ENCODE assay signal across 22 cellular contexts in genomic region chr11:92249156-92249753, GRCh38.
"Had no signal": no experiment of that assay in that cellular context is flagged by ENCODE, and none has a peak within 500 bp of the region (broad histone marks: within the 10 kb centered on the region; RNA-seq: fewer than 3 reads in every experiment).

No MANE protein-coding gene starts in this region.

- DNase-seq: dorsolateral prefrontal cortex; effector CD8-positive, alpha-beta T cell; heart left ventricle; hippocampal formation; left colon; left ventricle myocardium superior; mesenchymal stem cell; midbrain; posterior cingulate gyrus; sigmoid colon; stimulated activated CD4-positive, alpha-beta T cell treated with anti-CD3 and anti-CD28 coated beads, Interleukin-2, amount 100 ng/mL, for 24 hours; stimulated activated CD4-positive, alpha-beta T cell treated with anti-CD3 and anti-CD28 coated beads, Interleukin-4, amount 100 ng/mL, for 4 hours; stimulated activated naive B cell treated with anti-CD40 and anti-IgM and Interleukin-4, amounts not matched to agents 10 μg/mL and 1 μg/mL and 100 μg/mL, for 72 hours; stimulated activated naive CD8-positive, alpha-beta T cell treated with anti-CD3 and anti-CD28 coated beads, Interleukin-15, amount 100 ng/mL, for 72 hours; testis; upper lobe of right lung had no signal

- H3K9me3 ChIP-seq: heart left ventricle, neutrophil, right atrium auricular region, testis, tibial nerve, upper lobe of right lung, vagina had no signal

- H3K36me3 ChIP-seq: heart left ventricle, neutrophil, right atrium auricular region, sigmoid colon, tibial nerve, upper lobe of right lung, vagina had no signal

- H3K27ac ChIP-seq: dorsolateral prefrontal cortex, heart left ventricle, neutrophil, right atrium auricular region, sigmoid colon, skin epidermis, testis, tibial nerve, upper lobe of right lung, vagina had no signal

- H3K27me3 ChIP-seq: dorsolateral prefrontal cortex, neutrophil, right atrium auricular region, sigmoid colon, testis, tibial nerve, upper lobe of right lung, vagina had no signal

- H3K4me3 ChIP-seq: dorsolateral prefrontal cortex, heart left ventricle, lung, right atrium auricular region, sigmoid colon, skin epidermis, testis, tibial nerve, upper lobe of right lung, vagina had no signal
